In the genomic region with DNA sequence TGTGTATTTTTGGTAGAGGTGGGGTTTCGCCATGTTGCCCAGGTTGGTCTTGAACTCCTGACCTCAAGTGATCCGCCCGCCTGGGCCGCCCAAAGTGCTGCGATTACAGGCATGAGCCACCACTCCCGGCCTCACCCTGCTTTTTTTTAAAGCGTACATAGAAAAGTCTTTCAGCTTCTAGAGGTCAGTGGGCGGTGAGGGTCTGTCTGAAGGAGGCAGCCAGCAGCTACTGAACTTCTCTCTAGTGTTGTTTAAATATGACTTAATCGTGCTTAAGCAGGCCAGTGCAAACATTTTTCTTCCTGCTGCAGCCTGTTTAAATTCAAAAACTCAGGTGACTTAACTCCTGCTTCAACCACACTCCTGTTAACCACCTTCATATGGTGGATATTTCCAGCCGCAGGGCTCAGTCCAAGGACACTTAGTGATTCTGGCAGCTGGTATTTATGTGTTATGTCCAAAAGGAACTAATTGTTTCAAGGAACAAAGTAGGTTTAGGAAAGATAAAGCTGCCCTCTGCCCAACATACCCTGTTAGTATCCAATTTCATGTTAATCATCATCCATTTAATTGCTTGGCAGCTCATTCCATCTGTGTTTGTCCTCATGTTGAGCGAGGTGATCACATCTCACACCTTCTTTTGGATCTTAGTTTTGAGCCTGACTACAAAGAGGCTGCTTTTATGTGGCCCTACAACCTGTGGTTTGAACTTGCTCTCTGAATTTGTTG, we compare ENCODE assay signal across 1 cellular context.
A peak's percentile ranks its signal among the peaks of the same experiment; 100 is the strongest.
TF ChIP-seq lines count a peak whose summit lies in the region.

No MANE protein-coding gene starts in this region.

TF ChIP-seq in HepG2, 621 proteins besides CTCF, POLR2A, EP300 and RAD21 (continued from another document):
- peak; percentile 57; the same call in 1 of the 2 replicates for TF ChIP-seq TFAP4 (IDR thresholded peaks at IDR 0.05; ENCODE audit: borderline replicate concordance, low read depth)
- TF ChIP-seq, protein P1, sequence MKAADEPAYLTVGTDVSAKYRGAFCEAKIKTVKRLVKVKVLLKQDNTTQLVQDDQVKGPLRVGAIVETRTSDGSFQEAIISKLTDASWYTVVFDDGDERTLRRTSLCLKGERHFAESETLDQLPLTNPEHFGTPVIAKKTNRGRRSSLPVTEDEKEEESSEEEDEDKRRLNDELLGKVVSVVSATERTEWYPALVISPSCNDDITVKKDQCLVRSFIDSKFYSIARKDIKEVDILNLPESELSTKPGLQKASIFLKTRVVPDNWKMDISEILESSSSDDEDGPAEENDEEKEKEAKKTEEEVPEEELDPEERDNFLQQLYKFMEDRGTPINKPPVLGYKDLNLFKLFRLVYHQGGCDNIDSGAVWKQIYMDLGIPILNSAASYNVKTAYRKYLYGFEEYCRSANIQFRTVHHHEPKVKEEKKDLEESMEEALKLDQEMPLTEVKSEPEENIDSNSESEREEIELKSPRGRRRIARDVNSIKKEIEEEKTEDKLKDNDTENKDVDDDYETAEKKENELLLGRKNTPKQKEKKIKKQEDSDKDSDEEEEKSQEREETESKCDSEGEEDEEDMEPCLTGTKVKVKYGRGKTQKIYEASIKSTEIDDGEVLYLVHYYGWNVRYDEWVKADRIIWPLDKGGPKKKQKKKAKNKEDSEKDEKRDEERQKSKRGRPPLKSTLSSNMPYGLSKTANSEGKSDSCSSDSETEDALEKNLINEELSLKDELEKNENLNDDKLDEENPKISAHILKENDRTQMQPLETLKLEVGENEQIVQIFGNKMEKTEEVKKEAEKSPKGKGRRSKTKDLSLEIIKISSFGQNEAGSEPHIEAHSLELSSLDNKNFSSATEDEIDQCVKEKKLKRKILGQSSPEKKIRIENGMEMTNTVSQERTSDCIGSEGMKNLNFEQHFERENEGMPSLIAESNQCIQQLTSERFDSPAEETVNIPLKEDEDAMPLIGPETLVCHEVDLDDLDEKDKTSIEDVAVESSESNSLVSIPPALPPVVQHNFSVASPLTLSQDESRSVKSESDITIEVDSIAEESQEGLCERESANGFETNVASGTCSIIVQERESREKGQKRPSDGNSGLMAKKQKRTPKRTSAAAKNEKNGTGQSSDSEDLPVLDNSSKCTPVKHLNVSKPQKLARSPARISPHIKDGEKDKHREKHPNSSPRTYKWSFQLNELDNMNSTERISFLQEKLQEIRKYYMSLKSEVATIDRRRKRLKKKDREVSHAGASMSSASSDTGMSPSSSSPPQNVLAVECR (CRISPR knock-in tag; IDR thresholded peaks at IDR 0.05; ENCODE audit: borderline replicate concordance) = no peak
- TF ChIP-seq HDAC2 (CRISPR knock-in tag; IDR thresholded peaks at IDR 0.05) = no peak; the same call in 1 of the 2 replicates
- 0 out of 2 replicates have a peak, but pooled peaks have one; percentile 11 for TF ChIP-seq ZNF331 (CRISPR knock-in tag; IDR thresholded peaks at IDR 0.05)
- no peak for TF ChIP-seq MAF1 (CRISPR knock-in tag; IDR thresholded peaks at IDR 0.05; ENCODE audit: borderline replicate concordance)
- TF ChIP-seq HOXA5 (CRISPR knock-in tag; IDR thresholded peaks at IDR 0.05) = no peak
- TF ChIP-seq SIX4 (CRISPR knock-in tag; IDR thresholded peaks at IDR 0.05) = peak; percentile 94
- TF ChIP-seq RBFOX2 (IDR thresholded peaks at IDR 0.05; ENCODE audit: low read depth, low read length) = peak; percentile 36; the same call in 1 of the 2 replicates
- no peak for TF ChIP-seq NR3C1 (CRISPR knock-in tag; IDR thresholded peaks at IDR 0.05)
- TF ChIP-seq ZSCAN9 (CRISPR knock-in tag; IDR thresholded peaks at IDR 0.05; ENCODE audit: borderline replicate concordance) = no peak; the same call in 1 of the 2 replicates
- no peak for TF ChIP-seq REXO4 (CRISPR knock-in tag; IDR thresholded peaks at IDR 0.05; ENCODE audit: borderline replicate concordance)
- 0 out of 2 replicates have a peak, but pooled peaks have one; percentile 15 for TF ChIP-seq ZFY (CRISPR knock-in tag; IDR thresholded peaks at IDR 0.05)
- no peak for TF ChIP-seq KAT2B (IDR thresholded peaks at IDR 0.05; ENCODE audit: borderline replicate concordance, low read depth, low read length)
- peak; percentile 14; the same call in 1 of the 2 replicates for TF ChIP-seq NR2C2 (CRISPR knock-in tag; IDR thresholded peaks at IDR 0.05; ENCODE audit: borderline replicate concordance)
- TF ChIP-seq ZNF124 (CRISPR knock-in tag; IDR thresholded peaks at IDR 0.05) = 0 out of 2 replicates have a peak, but pooled peaks have one; percentile 5
- 0 out of 2 replicates have a peak, but pooled peaks have one; percentile 7 for TF ChIP-seq NRL (CRISPR knock-in tag; IDR thresholded peaks at IDR 0.05; ENCODE audit: borderline replicate concordance)
- no peak for TF ChIP-seq CREB1 (IDR thresholded peaks at IDR 0.05)
- TF ChIP-seq CREB1 (CRISPR knock-in tag; IDR thresholded peaks at IDR 0.05) = peak; percentile 62
